In the genomic region with DNA sequence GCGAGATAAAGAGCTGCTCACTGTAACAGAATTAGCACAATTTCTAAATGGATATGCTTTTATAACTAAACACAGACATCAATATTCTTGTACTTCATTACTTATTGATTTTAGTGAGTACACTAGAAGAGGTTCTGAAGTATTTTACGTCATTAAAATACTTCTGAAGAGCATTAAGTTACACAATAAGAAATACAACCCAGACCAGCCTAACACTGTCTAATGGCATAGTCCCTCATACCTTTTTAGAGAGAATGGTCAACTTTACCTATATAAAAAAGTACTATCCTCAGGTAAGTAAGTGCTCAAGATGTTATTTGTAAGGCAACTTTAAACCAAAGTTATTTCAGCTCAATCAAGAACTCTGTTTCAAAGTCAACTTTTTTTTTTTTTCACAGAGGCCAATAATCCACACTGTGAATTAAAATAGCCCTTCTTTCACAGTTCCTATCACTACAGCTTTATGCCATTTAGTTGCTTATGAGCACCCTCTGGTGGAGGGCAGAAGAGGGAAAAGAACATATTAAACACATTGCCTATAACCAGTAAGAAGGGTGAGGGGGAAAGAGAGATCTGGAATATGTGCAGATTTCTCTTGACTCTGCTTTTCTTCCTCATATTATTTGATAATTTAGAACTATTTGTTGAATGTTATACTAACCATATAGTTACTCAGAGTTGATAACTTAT, we compare ENCODE assay signal across 8 cellular contexts.
DNase-seq lines count a peak whose midpoint lies in the region; ATAC-seq, FAIRE-seq and TF ChIP-seq lines count a peak whose summit lies in the region.

No MANE protein-coding gene starts in this region.

- no peak overlapping the region for H3K4me3 Mint-ChIP-seq in activated CD8-positive, alpha-beta T cell treated with anti-CD3 and anti-CD28 coated beads, Interleukin-2, amount 10 ng/mL, durations not matched to agents 7 days and 5 days

- no peak overlapping the region for H3K27ac ChIP-seq in left lung
- H3K27ac ChIP-seq in tibial nerve, result no peak overlapping the region

- no peaks in the 10 kb centered on the region for H3K36me3 Mint-ChIP-seq in activated CD8-positive, alpha-beta T cell treated with anti-CD3 and anti-CD28 coated beads, Interleukin-2, amount 10 ng/mL, durations not matched to agents 7 days and 5 days (ENCODE audit: low read depth)

- peak; percentile 57 for ATAC-seq in activated CD8-positive, alpha-beta T cell treated with anti-CD3 and anti-CD28 coated beads, Interleukin-2, amount 10 ng/mL, durations not matched to agents 7 days and 5 days
- peak; percentile 89 for ATAC-seq in left lung
- ATAC-seq in GM21360 (IDR thresholded peaks at IDR 0.05; ENCODE audit: unreplicated experiment), result no peak

- H3K4me1 ChIP-seq in BE2C (no peaks in the 10 kb centered on the region), left lung (no peaks in the 10 kb centered on the region), tibial nerve (no peaks in the 10 kb centered on the region)

- intact Hi-C loops in left lung (cut with DNase I), result no loop called here

- H3K36me3 ChIP-seq in BE2C (no peaks in the 10 kb centered on the region), left lung (no peaks in the 10 kb centered on the region), tibial nerve (no peaks in the 10 kb centered on the region)

- DNase-seq in BE2C (peak; percentile 27), GM18507 (ENCODE audit: extremely low spot score, insufficient read length, low read depth) (no peak), NCI-H2029 (lab: John Stamatoyannopoulos, UW) (peak; percentile 58), left lung (no peak), tibial nerve (ENCODE audit: low spot score in 2 of 2) (no peak)
- peak; percentile 36 for DNase-seq in activated CD8-positive, alpha-beta T cell treated with anti-CD3 and anti-CD28 coated beads, Interleukin-2, amount 10 ng/mL, durations not matched to agents 7 days and 5 days
- no peak for DNase-seq in stimulated activated CD4-positive, alpha-beta T cell treated with anti-CD3 and anti-CD28 coated beads, Interleukin-4, amount 100 ng/mL, for 4 hours

- TF ChIP-seq EP300 in tibial nerve (IDR thresholded peaks at IDR 0.05), result no peak

- TF ChIP-seq POLR2A in tibial nerve (IDR thresholded peaks at IDR 0.05), result no peak

- peak; percentile 64 for FAIRE-seq in GM18507 (lab: Jason Lieb, UNC)

- H3K27me3 ChIP-seq in BE2C, result no peaks in the 10 kb centered on the region
- H3K27me3 ChIP-seq in left lung, result no peaks in the 10 kb centered on the region
- no peaks in the 10 kb centered on the region for H3K27me3 ChIP-seq in tibial nerve

- peak; percentile 53 for TF ChIP-seq CTCF in BE2C (IDR thresholded peaks at IDR 0.05; ENCODE audit: low read depth, low read length)
- TF ChIP-seq CTCF in left lung (IDR thresholded peaks at IDR 0.05), result peak in 1 of 2 donors; percentile 24
- peak in 1 of 5 experiments; percentile 10 for TF ChIP-seq CTCF in tibial nerve (IDR thresholded peaks at IDR 0.05)

- WGBS in tibial nerve, 2 donors, result 96% methylated on average over 2 of the region's 2 CpGs

- H3K4me3 ChIP-seq in BE2C (ENCODE audit: low read depth, low read length) (no peak overlapping the region), left lung (no peak overlapping the region), tibial nerve (no peak overlapping the region)

- no peak overlapping the region for H3K27ac Mint-ChIP-seq in activated CD8-positive, alpha-beta T cell treated with anti-CD3 and anti-CD28 coated beads, Interleukin-2, amount 10 ng/mL, durations not matched to agents 7 days and 5 days

- CTCF ChIA-PET in activated CD8-positive, alpha-beta T cell treated with anti-CD3 and anti-CD28 coated beads, Interleukin-2, amount 10 ng/mL, durations not matched to agents 7 days and 5 days (lab: Charles Lee), result interaction anchor here (0.9 to 2.0 kb wide), 9 partner anchors 12 to 584 kb away, joined by 3 to 6 read pairs (median 4); no protein-coding TSS in a partner anchor

- POLR2A ChIA-PET in activated CD8-positive, alpha-beta T cell treated with anti-CD3 and anti-CD28 coated beads, Interleukin-2, amount 10 ng/mL, durations not matched to agents 7 days and 5 days (lab: Charles Lee), result no interaction called here

- H3K27me3 Mint-ChIP-seq in activated CD8-positive, alpha-beta T cell treated with anti-CD3 and anti-CD28 coated beads, Interleukin-2, amount 10 ng/mL, durations not matched to agents 7 days and 5 days (ENCODE audit: low read depth), result no peaks in the 10 kb centered on the region

- H3K9me3 ChIP-seq in BE2C, result no peaks in the 10 kb centered on the region
- no peaks in the 10 kb centered on the region for H3K9me3 ChIP-seq in left lung
- no peaks in the 10 kb centered on the region for H3K9me3 ChIP-seq in tibial nerve

- H3K9me3 Mint-ChIP-seq in activated CD8-positive, alpha-beta T cell treated with anti-CD3 and anti-CD28 coated beads, Interleukin-2, amount 10 ng/mL, durations not matched to agents 7 days and 5 days (ENCODE audit: insufficient read depth), result no peaks in the 10 kb centered on the region

- H3K4me1 Mint-ChIP-seq in activated CD8-positive, alpha-beta T cell treated with anti-CD3 and anti-CD28 coated beads, Interleukin-2, amount 10 ng/mL, durations not matched to agents 7 days and 5 days (ENCODE audit: low read depth), result no peaks in the 10 kb centered on the region

Comparison
In these comparisons a context has a peak if more than half of its experiments do, and no peak if none do; other contexts are left out.
1. DNase-seq: peak in BE2C (single experiment), NCI-H2029 (single experiment) and activated CD8-positive, alpha-beta T cell treated with anti-CD3 and anti-CD28 coated beads, Interleukin-2, amount 10 ng/mL, durations not matched to agents 7 days and 5 days (single experiment); none in GM18507 (single experiment), left lung (0 of 2), tibial nerve (0 of 2) and stimulated activated CD4-positive, alpha-beta T cell treated with anti-CD3 and anti-CD28 coated beads, Interleukin-4, amount 100 ng/mL, for 4 hours (0 of 2).